ENCODE assay signal across 13 cellular contexts in genomic region chr10:31866118-31866670, GRCh38.
DNase-seq lines count a peak whose midpoint lies in the region; ATAC-seq and TF ChIP-seq lines count a peak whose summit lies in the region.
"Had no signal": no experiment of that assay in that cellular context is flagged by ENCODE, and none has a peak within 500 bp of the region (broad histone marks: within the 10 kb centered on the region; RNA-seq: fewer than 3 reads in every experiment).

No MANE protein-coding gene starts in this region.

- TF ChIP-seq CTCF in GM10248 (IDR thresholded peaks at IDR 0.05; ENCODE audit: control extremely low read depth, extremely low read depth, low read depth, missing control alignments) (no peak), uterus (IDR thresholded peaks at IDR 0.05) (no peak), RWPE1 (conservative IDR thresholded peaks at IDR 0.05; ENCODE audit: low read depth) (no peak)

- DNase-seq in GM10248 (ENCODE audit: extremely low spot score) (peak; percentile 21), HuH-7 (ENCODE audit: low spot score) (peak; percentile 17), dermis blood vessel endothelial cell (peak; percentile 32), renal cortical epithelial cell (ENCODE audit: low read depth) (peak; percentile 53), NCI-H526 treated with DMSO at 0.1 percent for 48 hours (lab: John Stamatoyannopoulos, UW) (no peak), uterus (no peak), RWPE1 (ENCODE audit: low spot score) (no peak)
- DNase-seq: CD4-positive, alpha-beta T cell; central memory CD4-positive, alpha-beta T cell; NK-92 treated with Interleukin-12 subunit alpha and Interleukin-12 subunit beta, amount 100 ng/mL, for 24 hours; stimulated activated CD4-positive, alpha-beta T cell treated with anti-CD3 and anti-CD28 coated beads, Interleukin-1b, Interleukin-23, amount 100 ng/mL, for 48 hours had no signal

- no peaks in the 10 kb centered on the region for H3K27me3 ChIP-seq in uterus

- H3K36me3 ChIP-seq in uterus, result no peaks in the 10 kb centered on the region

- no peaks in the 10 kb centered on the region for H3K4me1 ChIP-seq in uterus

- ATAC-seq in GM18909 (IDR thresholded peaks at IDR 0.05; ENCODE audit: poor library complexity, unreplicated experiment), result no peak
- ATAC-seq: SK-N-SH treated with all-trans-retinoic acid at 6 μM for 48 hours had no signal

- TF ChIP-seq POLR2A in uterus (IDR thresholded peaks at IDR 0.05), result no peak

- H3K27ac ChIP-seq in uterus, result no peak overlapping the region
- no peak overlapping the region for H3K27ac ChIP-seq in RWPE1

- CTCF ChIA-PET in GM10248 (lab: Yijun Ruan, JAX) (no interaction called here), RWPE1 (lab: Yijun Ruan, JAX) (interaction anchor here (0.6 kb wide), 1 partner anchor 92 kb away, joined by 3 read pairs; no protein-coding TSS in a partner anchor)

- no peaks in the 10 kb centered on the region for H3K9me3 ChIP-seq in uterus

- POLR2A ChIA-PET in GM10248 (lab: Yijun Ruan, JAX) (no interaction called here), RWPE1 (lab: Yijun Ruan, JAX; ENCODE audit: low non-redundant PET) (no interaction called here)

- intact Hi-C loops in uterus (cut with DNase I; ENCODE audit: low total_unique reads), result no loop called here

- H3K4me3 ChIP-seq in uterus, result no peak overlapping the region

Comparison
In these comparisons a context has a peak if more than half of its experiments do, and no peak if none do; other contexts are left out.
1. DNase-seq: peak in GM10248 (single experiment), HuH-7 (single experiment), dermis blood vessel endothelial cell (single experiment) and renal cortical epithelial cell (single experiment); none in NCI-H526 treated with DMSO at 0.1 percent for 48 hours (single experiment), uterus (0 of 2) and RWPE1 (single experiment).